In genomic region chr9:111036946-111037743, GRCh38 we compare ENCODE assay signal across 8 cellular contexts. TPM values are rescaled to one million over a fixed set of nuclear protein-coding genes. Genes with fewer than 3 reads are reported as not detected.
DNase-seq lines count a peak whose midpoint lies in the region; ATAC-seq and TF ChIP-seq lines count a peak whose summit lies in the region.

No MANE protein-coding gene starts in this region.

- H3K27me3 ChIP-seq in H7 (ENCODE audit: control insufficient read depth, insufficient read depth, low read length) (peaks cover 16% of the 10 kb centered on the region), left ventricle myocardium inferior (ENCODE audit: low read depth) (peaks cover 83% of the 10 kb centered on the region), rectal smooth muscle tissue (ENCODE audit: control insufficient read depth, insufficient read depth, low read length) (no peaks in the 10 kb centered on the region)

- no peak for ATAC-seq in T-cell (replicated peaks in 1 of 4)

- POLR2A ChIA-PET in T-cell (lab: Charles Lee) = no interaction called here

- H3K36me3 Mint-ChIP-seq in T-cell = no peaks in the 10 kb centered on the region

- H3K36me3 ChIP-seq in H7 (replicated peaks; ENCODE audit: control insufficient read depth, insufficient read depth, low read length) = no peaks in the 10 kb centered on the region
- H3K36me3 ChIP-seq in left ventricle myocardium inferior = no peaks in the 10 kb centered on the region
- H3K36me3 ChIP-seq in rectal smooth muscle tissue (ENCODE audit: control insufficient read depth, insufficient read depth, low read length) = no peaks in the 10 kb centered on the region

- H3K27ac ChIP-seq in left ventricle myocardium inferior (replicated peaks) = peak overlapping the region; percentile 82
- H3K27ac ChIP-seq in rectal smooth muscle tissue (ENCODE audit: low read depth, low read length) = peak overlapping the region; percentile 78

- H3K9me3 Mint-ChIP-seq in T-cell = no peaks in the 10 kb centered on the region

- H3K4me1 ChIP-seq in left ventricle myocardium inferior = peaks cover 20% of the 10 kb centered on the region
- no peaks in the 10 kb centered on the region for H3K4me1 ChIP-seq in rectal smooth muscle tissue (ENCODE audit: control insufficient read depth, insufficient read depth, low read length)

- H3K4me3 ChIP-seq in H7 (ENCODE audit: insufficient read depth, low read depth, low read length) (peak overlapping the region; percentile 72), left ventricle myocardium inferior (peak overlapping the region; percentile 71), rectal smooth muscle tissue (ENCODE audit: low read length) (peak overlapping the region; percentile 84)

- no peak overlapping the region for H3K27ac Mint-ChIP-seq in T-cell

- no peaks in the 10 kb centered on the region for H3K9me3 ChIP-seq in left ventricle myocardium inferior (replicated peaks)

- DNase-seq in H7 (no peak), T-cell (no peak), left ventricle myocardium inferior (no peak), UCSD-AML1 (lab: John Stamatoyannopoulos, UW; ENCODE audit: unreplicated experiment) (no peak), SHP77 treated with DMSO at 0.1 percent for 48 hours (lab: John Stamatoyannopoulos, UW) (no peak), NCI-H2196 treated with DMSO at 0.1 percent for 48 hours (lab: John Stamatoyannopoulos, UW; ENCODE audit: unreplicated experiment) (no peak), SIG-M5 (lab: John Stamatoyannopoulos, UW) (no peak)

- peaks cover 43 to 46% of the 10 kb centered on the region in 2 donors for H3K27me3 Mint-ChIP-seq in T-cell

- CTCF ChIA-PET in T-cell (lab: Charles Lee) = no interaction called here

- peak overlapping the region in 2 of 3 donors; percentile 18 to 43 for H3K4me3 Mint-ChIP-seq in T-cell

- peak overlapping the region; percentile 43 for H3K9ac ChIP-seq in rectal smooth muscle tissue (ENCODE audit: low read length)

- no peak for TF ChIP-seq CTCF in left ventricle myocardium inferior (IDR thresholded peaks at IDR 0.05; ENCODE audit: borderline replicate concordance)

- intact Hi-C loops in left ventricle myocardium inferior (cut with micrococcal nuclease) = no loop called here

- H3K4me1 Mint-ChIP-seq in T-cell = peaks cover 9 to 13% (median 12%) of the 10 kb centered on the region in 3 donors

RNA-seq across cellular contexts. Expression of gene LPAR1, which starts 1.1 kb away (rescaled TPM):
- total RNA-seq in H7 (2014; rRNA removed; shearing (Covaris generic)) = 7.1 and 7.2 TPM in 2 replicates
- total RNA-seq in T-cell = under 1 TPM in 3 of 5 donors, not detected in 2; 0.26 to 0.47 (median 0.41) TPM
- total RNA-seq in left ventricle myocardium inferior = 12.4 TPM
